Comparison of ENCODE assay signal across 17 cellular contexts in genomic region chr3:122281891-122282290, GRCh38. TPM values are rescaled to one million over a fixed set of nuclear protein-coding genes. Genes with fewer than 3 reads are reported as not detected.
DNase-seq lines count a peak whose midpoint lies in the region; ATAC-seq and TF ChIP-seq lines count a peak whose summit lies in the region.
"Had no signal": no experiment of that assay in that cellular context is flagged by ENCODE, and none has a peak within 500 bp of the region (broad histone marks: within the 10 kb centered on the region; RNA-seq: fewer than 3 reads in every experiment).

No MANE protein-coding gene starts in this region.

- H3K4me2 ChIP-seq in mesenchymal stem cell (ENCODE audit: low read length, poor library complexity, severe bottlenecking) (no peak overlapping the region), parathyroid adenoma (ENCODE audit: low read length) (no peak overlapping the region)
- H3K4me2 ChIP-seq: BLaER1 treated with 17β-estradiol and CSF1 and Interleukin-3, amounts not matched to agents 10 nM and 100 nM had no signal

- WGBS in mesenchymal stem cell: 42% methylated on average over 3 of the region's 3 CpGs
- WGBS in esophagus squamous epithelium, 2 donors: 61 to 83% methylated on average over 2 of the region's 3 CpGs

- H3K23ac ChIP-seq in mesenchymal stem cell (ENCODE audit: low read length in 2 of 2): no peak overlapping the region

- H3K9me3 Mint-ChIP-seq in stimulated activated naive B cell treated with anti-CD40 and anti-IgM and Interleukin-4, amounts not matched to agents 10 μg/mL and 1 μg/mL and 100 μg/mL, for 72 hours: no peaks in the 10 kb centered on the region
- H3K9me3 Mint-ChIP-seq: CD4-positive, alpha-beta T cell; CD8-positive, alpha-beta T cell had no signal

- intact Hi-C loops in esophagus squamous epithelium (cut with DNase I): no loop called here

- no peak overlapping the region for H3K4me3 ChIP-seq in mesenchymal stem cell (ENCODE audit: insufficient read depth in 1 of 2, low read depth in 1 of 2, low read length in 2 of 2)
- no peak overlapping the region for H3K4me3 ChIP-seq in parathyroid adenoma (ENCODE audit: low read depth, low read length)
- no peak overlapping the region for H3K4me3 ChIP-seq in esophagus squamous epithelium
- H3K4me3 ChIP-seq: BLaER1 treated with 17β-estradiol and CSF1 and Interleukin-3, amounts not matched to agents 10 nM and 100 nM had no signal

- no peak overlapping the region for H2BK5ac ChIP-seq in mesenchymal stem cell (ENCODE audit: low read depth, low read length, poor library complexity, severe bottlenecking)

- peaks cover under 1 to 5% of the 10 kb centered on the region in 2 experiments for H3K27me3 ChIP-seq in mesenchymal stem cell (ENCODE audit: control insufficient read depth in 1 of 2, insufficient read depth in 1 of 2, low read length in 2 of 2)
- no peaks in the 10 kb centered on the region for H3K27me3 ChIP-seq in parathyroid adenoma (ENCODE audit: control insufficient read depth, insufficient read depth, low read length)
- no peaks in the 10 kb centered on the region for H3K27me3 ChIP-seq in esophagus squamous epithelium
- H3K27me3 ChIP-seq: BLaER1 treated with 17β-estradiol and CSF1 and Interleukin-3, amounts not matched to agents 10 nM and 100 nM had no signal

- no peaks in the 10 kb centered on the region for H3K79me1 ChIP-seq in mesenchymal stem cell (replicated peaks; ENCODE audit: low read length, poor library complexity, severe bottlenecking)

- no peak overlapping the region for H2BK120ac ChIP-seq in mesenchymal stem cell (ENCODE audit: low read depth, low read length)

- H3K4ac ChIP-seq in mesenchymal stem cell (ENCODE audit: low read depth in 1 of 2, low read length in 2 of 2): no peak overlapping the region

- H3K36me3 ChIP-seq in mesenchymal stem cell (ENCODE audit: control insufficient read depth in 1 of 2, insufficient read depth in 2 of 2, low read depth in 1 of 2, low read length in 2 of 2): no peaks in the 10 kb centered on the region
- H3K36me3 ChIP-seq in parathyroid adenoma (ENCODE audit: control insufficient read depth, insufficient read depth, low read length): no peaks in the 10 kb centered on the region
- no peaks in the 10 kb centered on the region for H3K36me3 ChIP-seq in esophagus squamous epithelium
- H3K36me3 ChIP-seq: BLaER1 treated with 17β-estradiol and CSF1 and Interleukin-3, amounts not matched to agents 10 nM and 100 nM had no signal

- H3K18ac ChIP-seq in mesenchymal stem cell (ENCODE audit: low read depth in 1 of 2, low read length in 2 of 2): no peak overlapping the region

- peaks cover 3% of the 10 kb centered on the region for H3K79me2 ChIP-seq in parathyroid adenoma

- H3K4me3 Mint-ChIP-seq in stimulated activated naive B cell treated with anti-CD40 and anti-IgM and Interleukin-4, amounts not matched to agents 10 μg/mL and 1 μg/mL and 100 μg/mL, for 72 hours: no peak overlapping the region
- H3K4me3 Mint-ChIP-seq: B cell; CD4-positive, alpha-beta T cell; CD8-positive, alpha-beta T cell had no signal

- H3K4me1 ChIP-seq in mesenchymal stem cell (ENCODE audit: control insufficient read depth, insufficient read depth, low read depth, low read length) (no peaks in the 10 kb centered on the region), parathyroid adenoma (peaks cover 41% of the 10 kb centered on the region), esophagus squamous epithelium (no peaks in the 10 kb centered on the region)
- H3K4me1 ChIP-seq: Caco-2 had no signal

- peak overlapping the region; percentile 20 for H4K91ac ChIP-seq in mesenchymal stem cell (ENCODE audit: low read length)

- no peaks in the 10 kb centered on the region for H3K36me3 Mint-ChIP-seq in stimulated activated naive B cell treated with anti-CD40 and anti-IgM and Interleukin-4, amounts not matched to agents 10 μg/mL and 1 μg/mL and 100 μg/mL, for 72 hours
- H3K36me3 Mint-ChIP-seq: CD8-positive, alpha-beta T cell had no signal

- no peak for TF ChIP-seq POLR2A in esophagus squamous epithelium (IDR thresholded peaks at IDR 0.05)

- DNase-seq in mesenchymal stem cell (no peak), esophagus squamous epithelium (lab: John Stamatoyannopoulos, UW) (no peak), occipital lobe (lab: John Stamatoyannopoulos, UW) (no peak)
- DNase-seq in stimulated activated naive B cell treated with anti-CD40 and anti-IgM and Interleukin-4, amounts not matched to agents 10 μg/mL and 1 μg/mL and 100 μg/mL, for 72 hours: no peak
- DNase-seq: 8988T; ACHN; AML-193; Caco-2; Calu3; CD4-positive, alpha-beta T cell; CD8-positive, alpha-beta T cell; DMS79 treated with DMSO at 0.1 percent for 48 hours; GF-D8 had no signal

- no peak overlapping the region for H3K14ac ChIP-seq in mesenchymal stem cell (ENCODE audit: low read length in 2 of 2)

- no peak overlapping the region for H2AFZ ChIP-seq in mesenchymal stem cell (ENCODE audit: low read depth, low read length)
- H2AFZ ChIP-seq in parathyroid adenoma: no peak overlapping the region

- no peak overlapping the region for H3K9ac ChIP-seq in mesenchymal stem cell (ENCODE audit: low read length)
- H3K9ac ChIP-seq in parathyroid adenoma: no peak overlapping the region
- H3K9ac ChIP-seq: BLaER1 treated with 17β-estradiol and CSF1 and Interleukin-3, amounts not matched to agents 10 nM and 100 nM had no signal

- ATAC-seq in stimulated activated naive B cell treated with anti-CD40 and anti-IgM and Interleukin-4, amounts not matched to agents 10 μg/mL and 1 μg/mL and 100 μg/mL, for 72 hours (replicated peaks): no peak
- ATAC-seq: CD8-positive, alpha-beta T cell had no signal

- H3K4me1 Mint-ChIP-seq in stimulated activated naive B cell treated with anti-CD40 and anti-IgM and Interleukin-4, amounts not matched to agents 10 μg/mL and 1 μg/mL and 100 μg/mL, for 72 hours: no peaks in the 10 kb centered on the region
- H3K4me1 Mint-ChIP-seq: B cell had no signal

- H3K9me3 ChIP-seq in mesenchymal stem cell (ENCODE audit: control insufficient read depth, low read length): no peaks in the 10 kb centered on the region
- H3K9me3 ChIP-seq in parathyroid adenoma (ENCODE audit: control insufficient read depth, low read length): no peaks in the 10 kb centered on the region
- H3K9me3 ChIP-seq in esophagus squamous epithelium: no peaks in the 10 kb centered on the region
- H3K9me3 ChIP-seq: Caco-2 had no signal

- H2AK5ac ChIP-seq in mesenchymal stem cell (ENCODE audit: low read length, severe bottlenecking): no peak overlapping the region

- H4K8ac ChIP-seq in mesenchymal stem cell (ENCODE audit: low read length): no peak overlapping the region

- TF ChIP-seq CTCF in parathyroid adenoma (IDR thresholded peaks at IDR 0.05): no peak
- no peak for TF ChIP-seq CTCF in esophagus squamous epithelium (IDR thresholded peaks at IDR 0.05)

- H3K27ac ChIP-seq in mesenchymal stem cell (ENCODE audit: low read length, poor library complexity, severe bottlenecking) (no peak overlapping the region), parathyroid adenoma (peak overlapping the region; percentile 66), esophagus squamous epithelium (no peak overlapping the region)
- H3K27ac ChIP-seq: BLaER1 treated with 17β-estradiol and CSF1 and Interleukin-3, amounts not matched to agents 10 nM and 100 nM; C4-2B had no signal

- H3K27ac Mint-ChIP-seq in stimulated activated naive B cell treated with anti-CD40 and anti-IgM and Interleukin-4, amounts not matched to agents 10 μg/mL and 1 μg/mL and 100 μg/mL, for 72 hours: no peak overlapping the region
- H3K27ac Mint-ChIP-seq: B cell; CD4-positive, alpha-beta T cell; CD8-positive, alpha-beta T cell had no signal

- H2BK15ac ChIP-seq in mesenchymal stem cell (ENCODE audit: low read depth, poor library complexity, severe bottlenecking): no peak overlapping the region

- peaks cover 0 to 7% of the 10 kb centered on the region in 2 donors for H3K27me3 Mint-ChIP-seq in stimulated activated naive B cell treated with anti-CD40 and anti-IgM and Interleukin-4, amounts not matched to agents 10 μg/mL and 1 μg/mL and 100 μg/mL, for 72 hours
- H3K27me3 Mint-ChIP-seq: CD4-positive, alpha-beta T cell had no signal

- no peak overlapping the region for H2BK12ac ChIP-seq in mesenchymal stem cell (ENCODE audit: low read length in 2 of 2)

RNA-seq across cellular contexts. Expression of gene CSTA, which starts 43.2 kb away (rescaled TPM):
- polyA plus RNA-seq in mesenchymal stem cell (2013, experiment 1 of 2): 0.14 TPM
- polyA plus RNA-seq in mesenchymal stem cell (2013, experiment 2 of 2): 0.05 TPM
- total RNA-seq in esophagus squamous epithelium: 1,000 to 10,000 TPM; 1,851 to 3,432 (median 2,556) TPM
- total RNA-seq in occipital lobe: not detected
- total RNA-seq: B cell; Calu3; CD8-positive, alpha-beta T cell had no signal

Comparison
In these comparisons a context has a peak if more than half of its experiments do, and no peak if none do; other contexts are left out.
1. RNA of gene CSTA, which starts 43.2 kb away (total RNA-seq): 1,851 to 3,432 TPM in esophagus squamous epithelium; not detected in occipital lobe (single experiment); every median in the first group is over 1,000 times any median in the second.